ENCODE assay signal across 32 cellular contexts in the genomic region with DNA sequence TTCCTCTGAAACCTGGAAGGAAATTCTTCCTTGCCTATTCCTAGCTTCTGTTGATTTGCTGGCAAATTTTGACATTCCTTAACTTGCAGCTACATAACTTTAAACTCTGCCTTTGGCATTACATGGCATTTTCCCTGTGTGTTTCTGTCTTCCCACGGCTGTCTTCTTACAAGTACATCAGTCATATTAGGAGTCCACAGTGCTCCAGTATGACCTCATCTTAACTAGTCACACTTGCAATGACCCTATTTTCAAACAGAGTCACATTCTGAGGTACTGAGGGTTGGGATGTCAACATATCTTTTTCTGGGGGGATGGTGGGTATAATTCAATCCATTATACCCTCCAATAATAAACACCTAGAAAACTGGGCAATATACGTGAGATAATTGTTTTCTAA. TPM values are rescaled to one million over a fixed set of nuclear protein-coding genes. Genes with fewer than 3 reads are reported as not detected.
"Had no signal": no experiment of that assay in that cellular context is flagged by ENCODE, and none has a peak within 500 bp of the region (broad histone marks: within the 10 kb centered on the region; RNA-seq: fewer than 3 reads in every experiment).

No MANE protein-coding gene starts in this region.

- FAIRE-seq: TTC549 had no signal

- H3K36me3 ChIP-seq: brain microvascular endothelial cell, cardiac muscle cell had no signal

- H3K27ac Mint-ChIP-seq: activated B cell treated with CpG ODN at 0.5 μM for 24 hours; activated CD4-positive, alpha-beta memory T cell treated with anti-CD3 and anti-CD28 coated beads, Interleukin-2, amount 10 ng/mL, durations not matched to agents 7 days and 5 days had no signal

- H3K27me3 ChIP-seq: brain microvascular endothelial cell, cardiac muscle cell had no signal

- H3K9me3 Mint-ChIP-seq: activated CD4-positive, alpha-beta memory T cell treated with anti-CD3 and anti-CD28 coated beads, Interleukin-2, amount 10 ng/mL, durations not matched to agents 7 days and 5 days had no signal

- H3K27ac ChIP-seq: brain microvascular endothelial cell, cardiac muscle cell, SK-N-MC had no signal

- ATAC-seq: Panc1, Right ventricle myocardium inferior, T-cell had no signal

- H3K27me3 Mint-ChIP-seq: activated B cell treated with CpG ODN at 0.5 μM for 24 hours had no signal

- H3K4me3 Mint-ChIP-seq: activated B cell treated with CpG ODN at 0.5 μM for 24 hours; activated CD4-positive, alpha-beta memory T cell treated with anti-CD3 and anti-CD28 coated beads, Interleukin-2, amount 10 ng/mL, durations not matched to agents 7 days and 5 days; T-cell had no signal

- H3K4me3 ChIP-seq: cardiac muscle cell, SK-N-MC had no signal

- DNase-seq: activated B cell treated with CpG ODN at 0.5 μM for 24 hours; activated CD4-positive, alpha-beta memory T cell treated with anti-CD3 and anti-CD28 coated beads, Interleukin-2, amount 10 ng/mL, durations not matched to agents 7 days and 5 days; activated CD4-positive, alpha-beta T cell treated with anti-CD3 and anti-CD28 coated beads for 1 hour; activated CD4-positive, alpha-beta T cell treated with anti-CD3 and anti-CD28 coated beads, Interleukin-2, amount 50 U/mL, for 1 hour; activated effector memory CD4-positive, alpha-beta T cell treated with Interleukin-2 at 50 U/mL for 16 hours; activated naive CD4-positive, alpha-beta T cell treated with Interleukin-2 at 50 U/mL for 16 hours; activated T-cell treated with anti-CD3 and anti-CD28 coated beads for 4 hours; amygdala; brain microvascular endothelial cell; KG1; NCI-H1048; NCI-H146; NCI-H187 treated with DMSO at 0.1 percent for 48 hours; NCI-H2081 treated with DMSO at 0.1 percent for 48 hours; NCI-H2171; NCI-H2227 treated with DMSO at 0.1 percent for 48 hours; NCI-H510A; NCI-H526 treated with DMSO at 0.1 percent for 48 hours; NK-92 treated with Interleukin-12 subunit alpha and Interleukin-12 subunit beta, amount 100 ng/mL, for 24 hours; OCI-M1; RPMI8226; T-cell; T-helper 2 cell; T1000 had no signal

RNA-seq across cellular contexts. Expression of gene EPHB6, which starts 37.4 kb away (rescaled TPM):
- total RNA-seq: M059J had no signal

RNA-seq across cellular contexts. Expression of gene PRSS2, which starts 46.7 kb away (rescaled TPM):
- total RNA-seq: activated B cell treated with CpG ODN at 0.5 μM for 24 hours; activated CD4-positive, alpha-beta memory T cell treated with anti-CD3 and anti-CD28 coated beads, Interleukin-2, amount 10 ng/mL, durations not matched to agents 7 days and 5 days; activated CD8-positive, alpha-beta memory T cell treated with anti-CD3 and anti-CD28 coated beads for 36 hours; cardiac muscle cell; LHCN-M2; M059J; Right ventricle myocardium inferior had no signal
- polyA plus RNA-seq: cardiac muscle cell had no signal
